ENCODE assay signal across 28 cellular contexts in the genomic region with DNA sequence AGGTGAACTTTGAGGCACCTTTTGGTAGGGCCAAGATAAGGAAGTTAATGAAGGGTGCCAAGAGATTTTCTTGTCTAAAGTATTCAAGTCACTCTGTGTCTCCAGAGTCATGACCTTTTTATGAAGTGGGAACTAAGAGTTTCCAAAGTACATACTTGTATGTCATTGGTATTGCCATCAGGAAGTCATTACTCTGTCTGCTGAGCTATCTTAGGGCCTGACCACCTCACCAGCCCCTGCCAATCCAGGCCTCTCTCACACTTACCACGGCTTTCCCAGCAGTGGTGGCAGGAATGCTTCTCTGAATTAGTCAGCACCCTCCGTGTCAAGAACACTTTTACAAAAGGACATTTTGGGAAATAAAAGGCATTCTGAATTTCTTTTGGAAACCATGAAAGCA.
DNase-seq lines count a peak whose midpoint lies in the region; ATAC-seq and TF ChIP-seq lines count a peak whose summit lies in the region.
"Had no signal": no experiment of that assay in that cellular context is flagged by ENCODE, and none has a peak within 500 bp of the region (broad histone marks: within the 10 kb centered on the region; RNA-seq: fewer than 3 reads in every experiment).

No MANE protein-coding gene starts in this region.

- H3K9me3 ChIP-seq in right atrium auricular region (no peaks in the 10 kb centered on the region), esophagus muscularis mucosa (no peaks in the 10 kb centered on the region), left lung (no peaks in the 10 kb centered on the region), T-helper 17 cell (ENCODE audit: control insufficient read depth, low read length, poor library complexity, severe bottlenecking) (no peaks in the 10 kb centered on the region)
- H3K9me3 ChIP-seq: esophagus squamous epithelium, gastrocnemius medialis, thoracic aorta, uterus had no signal

- no peaks in the 10 kb centered on the region for H3K27me3 ChIP-seq in right atrium auricular region
- no peaks in the 10 kb centered on the region for H3K27me3 ChIP-seq in esophagus muscularis mucosa
- no peaks in the 10 kb centered on the region for H3K27me3 ChIP-seq in left lung
- H3K27me3 ChIP-seq: esophagus squamous epithelium, gastrocnemius medialis, uterus had no signal

- peaks cover 4% of the 10 kb centered on the region for H3K27me3 Mint-ChIP-seq in T-helper 17 cell

- no peaks in the 10 kb centered on the region for H3K36me3 Mint-ChIP-seq in T-helper 17 cell (ENCODE audit: low read depth)
- H3K36me3 Mint-ChIP-seq: activated naive CD8-positive, alpha-beta T cell; CD8-positive, alpha-beta memory T cell had no signal

- TF ChIP-seq CTCF in right atrium auricular region (IDR thresholded peaks at IDR 0.05) (no peak), esophagus muscularis mucosa (IDR thresholded peaks at IDR 0.05) (no peak), left lung (IDR thresholded peaks at IDR 0.05) (no peak), lower leg skin (IDR thresholded peaks at IDR 0.05) (no peak)

- no peak overlapping the region for H3K4me3 Mint-ChIP-seq in T-helper 17 cell
- H3K4me3 Mint-ChIP-seq: activated naive CD8-positive, alpha-beta T cell; CD8-positive, alpha-beta memory T cell; dendritic cell treated with granulocyte-macrophage colony-stimulating factor and Interleukin-4, amounts not matched to agents 40 ng/mL and 50 ng/mL, for 4 days; neural crest cell; stimulated activated naive CD8-positive, alpha-beta T cell treated with anti-CD3 and anti-CD28 coated beads, Interleukin-15, Interleukin-2, amounts not matched to agents 100 ng/mL and 50 ng/mL, for 24 hours had no signal

- TF ChIP-seq POLR2A in esophagus muscularis mucosa (IDR thresholded peaks at IDR 0.05; ENCODE audit: low read depth) (no peak), lower leg skin (IDR thresholded peaks at IDR 0.05) (no peak)

- H3K36me3 ChIP-seq in right atrium auricular region (no peaks in the 10 kb centered on the region), esophagus muscularis mucosa (no peaks in the 10 kb centered on the region), left lung (no peaks in the 10 kb centered on the region)
- H3K36me3 ChIP-seq: esophagus squamous epithelium, gastrocnemius medialis, thoracic aorta, uterus had no signal

- WGBS in esophagus muscularis mucosa: 78% methylated on average over 2 of the region's 2 CpGs
- 72 to 74% methylated on average over 2 of the region's 2 CpGs for WGBS in lower leg skin, 2 donors

- ATAC-seq in Right ventricle myocardium superior (ENCODE audit: poor library complexity) (peak; percentile 70), left lung (peak; percentile 93), T-helper 17 cell (no peak)
- ATAC-seq: gastrocnemius medialis had no signal

- DNase-seq in Right ventricle myocardium superior: no peak
- DNase-seq in right atrium auricular region (ENCODE audit: low spot score): no peak
- peak; percentile 81 for DNase-seq in esophagus muscularis mucosa (ENCODE audit: extremely low spot score)
- peak in 1 of 2 donors; percentile 41 for DNase-seq in left lung
- no peak for DNase-seq in ecto neural progenitor cell (ENCODE audit: low spot score)
- no peak for DNase-seq in T-helper 17 cell
- no peak for DNase-seq in lower leg skin (ENCODE audit: low spot score in 2 of 2)
- DNase-seq in activated naive CD4-positive, alpha-beta T cell treated with anti-CD3 and anti-CD28 coated beads, Interleukin-2, amount 50 U/mL, for 16 hours: no peak
- DNase-seq: 8988T; activated CD4-positive, CD25-positive, alpha-beta regulatory T cell treated with anti-CD3 and anti-CD28 coated beads, Interleukin-2, amount 50 U/mL, for 72 hours; activated T-cell treated with anti-CD3 and anti-CD28 coated beads for 4 hours; anterior cingulate cortex; CD8-positive, alpha-beta memory T cell; central memory CD4-positive, alpha-beta T cell; esophagus squamous epithelium; gastrocnemius medialis; HCEC 1CT; NCI-H1105 treated with DMSO at 0.1 percent for 48 hours; NCI-H1930; NCI-H2227 treated with DMSO at 0.1 percent for 48 hours; NCI-H774; RPMI8226; uterus had no signal

- no peak overlapping the region for H3K27ac Mint-ChIP-seq in T-helper 17 cell
- H3K27ac Mint-ChIP-seq: activated naive CD8-positive, alpha-beta T cell; CD8-positive, alpha-beta memory T cell; dendritic cell treated with granulocyte-macrophage colony-stimulating factor and Interleukin-4, amounts not matched to agents 40 ng/mL and 50 ng/mL, for 4 days; stimulated activated naive CD8-positive, alpha-beta T cell treated with anti-CD3 and anti-CD28 coated beads, Interleukin-15, Interleukin-2, amounts not matched to agents 100 ng/mL and 50 ng/mL, for 24 hours had no signal

- H3K4me1 ChIP-seq in right atrium auricular region (no peaks in the 10 kb centered on the region), esophagus muscularis mucosa (no peaks in the 10 kb centered on the region), left lung (no peaks in the 10 kb centered on the region)
- H3K4me1 ChIP-seq: esophagus squamous epithelium, gastrocnemius medialis, uterus had no signal

- no peak overlapping the region for H3K4me3 ChIP-seq in right atrium auricular region
- no peak overlapping the region for H3K4me3 ChIP-seq in esophagus muscularis mucosa
- no peak overlapping the region for H3K4me3 ChIP-seq in left lung
- H3K4me3 ChIP-seq in lower leg skin (ENCODE audit: low read depth, poor library complexity, severe bottlenecking): no peak overlapping the region
- H3K4me3 ChIP-seq: esophagus squamous epithelium, gastrocnemius medialis, thoracic aorta, uterus had no signal

- H3K27ac ChIP-seq in right atrium auricular region (no peak overlapping the region), esophagus muscularis mucosa (replicated peaks in 1 of 4) (no peak overlapping the region), left lung (no peak overlapping the region)
- H3K27ac ChIP-seq: esophagus squamous epithelium, gastrocnemius medialis, thoracic aorta, uterus had no signal

- intact Hi-C loops in Right ventricle myocardium superior (cut with DNase I): no loop called here
- intact Hi-C loops in esophagus muscularis mucosa (cut with DNase I): no loop called here
- intact Hi-C loops in left lung (cut with DNase I): no loop called here
- intact Hi-C loops in lower leg skin (cut with DNase I; ENCODE audit: low total_unique reads): no loop called here

- no peaks in the 10 kb centered on the region for H3K4me1 Mint-ChIP-seq in T-helper 17 cell
- H3K4me1 Mint-ChIP-seq: CD8-positive, alpha-beta memory T cell had no signal

- no peak for TF ChIP-seq EP300 in esophagus muscularis mucosa (IDR thresholded peaks at IDR 0.05)
